Comparison of ENCODE assay signal across 18 cellular contexts in the genomic region with DNA sequence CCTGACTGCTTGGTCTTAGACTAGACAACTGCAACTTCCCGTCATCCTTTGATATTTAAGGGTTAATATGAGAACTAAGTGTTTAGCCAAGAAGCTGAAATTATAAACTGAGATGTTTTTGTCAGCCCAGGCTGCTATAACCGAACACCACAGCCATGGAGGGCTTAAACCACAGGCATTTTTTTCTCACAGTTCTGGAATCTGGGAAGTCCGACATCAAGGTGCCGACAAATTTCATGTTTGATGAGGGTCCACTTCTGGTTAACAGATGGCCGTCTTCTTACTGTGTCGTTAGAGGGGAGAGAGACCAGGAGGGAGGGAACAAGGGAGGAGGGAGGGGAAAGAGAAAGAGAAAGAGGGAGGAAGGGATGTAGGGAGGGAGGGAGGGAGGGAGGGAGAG. TPM values are rescaled to one million over a fixed set of nuclear protein-coding genes. Genes with fewer than 3 reads are reported as not detected.
DNase-seq lines count a peak whose midpoint lies in the region; ATAC-seq and TF ChIP-seq lines count a peak whose summit lies in the region.
"Had no signal": no experiment of that assay in that cellular context is flagged by ENCODE, and none has a peak within 500 bp of the region (broad histone marks: within the 10 kb centered on the region; RNA-seq: fewer than 3 reads in every experiment).

No MANE protein-coding gene starts in this region.

- ATAC-seq in GM19397 (IDR thresholded peaks at IDR 0.05; ENCODE audit: unreplicated experiment) = no peak
- ATAC-seq in GM21619 (IDR thresholded peaks at IDR 0.05; ENCODE audit: unreplicated experiment) = no peak
- ATAC-seq: activated T-cell treated with anti-CD3 and anti-CD28 coated beads, Interleukin-2, amount 50 U/mL, for 72 hours; natural killer cell treated with Interleukin-12 subunit alpha and Interleukin-12 subunit beta and Interleukin-15 and Interleukin-18, amount 100 ng/mL, for 72 hours; PC-3; psoas muscle had no signal

- no peak overlapping the region for H3K27ac ChIP-seq in AG04450 (ENCODE audit: low read depth, low read length)
- H3K27ac ChIP-seq: psoas muscle had no signal

- no peaks in the 10 kb centered on the region for H3K9me3 Mint-ChIP-seq in Caco-2 (ENCODE audit: unreplicated experiment)
- H3K9me3 Mint-ChIP-seq: activated T-cell treated with anti-CD3 and anti-CD28 coated beads, Interleukin-2, amount 50 U/mL, for 72 hours; natural killer cell treated with Interleukin-12 subunit alpha and Interleukin-12 subunit beta and Interleukin-15 and Interleukin-18, amount 100 ng/mL, for 72 hours; stimulated activated naive CD8-positive, alpha-beta T cell treated with anti-CD3 and anti-CD28 coated beads, Interleukin-15, Interleukin-2, amounts not matched to agents 100 ng/mL and 50 ng/mL, for 24 hours had no signal

- no peaks in the 10 kb centered on the region for H3K36me3 Mint-ChIP-seq in Caco-2 (ENCODE audit: insufficient read depth, unreplicated experiment)
- H3K36me3 Mint-ChIP-seq: natural killer cell treated with Interleukin-12 subunit alpha and Interleukin-12 subunit beta and Interleukin-15 and Interleukin-18, amount 100 ng/mL, for 72 hours had no signal

- CTCF ChIA-PET in AG04450 (lab: Charles Lee) (interaction anchor here (1.0 to 1.6 kb wide), 2 partner anchors 65 to 292 kb away, joined by 4 read pairs; no protein-coding TSS in a partner anchor), Caco-2 (lab: Charles Lee) (no interaction called here)

- no peak overlapping the region for H3K4me3 Mint-ChIP-seq in Caco-2 (ENCODE audit: unreplicated experiment)
- H3K4me3 Mint-ChIP-seq: activated T-cell treated with anti-CD3 and anti-CD28 coated beads, Interleukin-2, amount 50 U/mL, for 72 hours; H9; natural killer cell treated with Interleukin-12 subunit alpha and Interleukin-12 subunit beta and Interleukin-15 and Interleukin-18, amount 100 ng/mL, for 72 hours; stimulated activated naive CD8-positive, alpha-beta T cell treated with anti-CD3 and anti-CD28 coated beads, Interleukin-15, Interleukin-2, amounts not matched to agents 100 ng/mL and 50 ng/mL, for 24 hours had no signal

- H3K4me3 ChIP-seq in AG04450 (ENCODE audit: low read depth, low read length) (peak overlapping the region; percentile 25), astrocyte of the cerebellum (ENCODE audit: low read depth, low read length) (no peak overlapping the region), Caco-2 (ENCODE audit: low read depth, low read length) (no peak overlapping the region)
- H3K4me3 ChIP-seq: psoas muscle had no signal

- DNase-seq in AG04450 (ENCODE audit: low read depth, low spot score) (peak; percentile 18), HCEC 1CT (peak; percentile 38), astrocyte of the cerebellum (ENCODE audit: low read depth) (peak; percentile 77), iris pigment epithelial cell (ENCODE audit: low read depth) (peak; percentile 51), Caco-2 (no peak)
- DNase-seq in activated CD4-positive, CD25-positive, alpha-beta regulatory T cell treated with anti-CD3 and anti-CD28 coated beads, Interleukin-2, amount 50 U/mL, for 72 hours = no peak
- DNase-seq: activated CD4-positive, alpha-beta T cell treated with anti-CD3 and anti-CD28 coated beads, Interleukin-2, amount 50 U/mL, for 4 hours; activated T-cell treated with anti-CD3 and anti-CD28 coated beads, Interleukin-2, amount 50 U/mL, for 72 hours; H9; mammary epithelial cell; PC-3; psoas muscle had no signal

- no peak overlapping the region for H3K27ac Mint-ChIP-seq in Caco-2 (ENCODE audit: unreplicated experiment)
- H3K27ac Mint-ChIP-seq: activated T-cell treated with anti-CD3 and anti-CD28 coated beads, Interleukin-2, amount 50 U/mL, for 72 hours; H9; natural killer cell treated with Interleukin-12 subunit alpha and Interleukin-12 subunit beta and Interleukin-15 and Interleukin-18, amount 100 ng/mL, for 72 hours; stimulated activated naive CD8-positive, alpha-beta T cell treated with anti-CD3 and anti-CD28 coated beads, Interleukin-15, Interleukin-2, amounts not matched to agents 100 ng/mL and 50 ng/mL, for 24 hours had no signal

- POLR2A ChIA-PET in AG04450 (lab: Yijun Ruan, JAX) = interaction anchor here (0.6 kb wide), 1 partner anchor 291 kb away, joined by 3 read pairs; no protein-coding TSS in a partner anchor
- POLR2A ChIA-PET in Caco-2 (lab: Charles Lee) = no interaction called here

- 0 out of 2 replicates have a peak, but pooled peaks cover 4% of the 10 kb centered on the region for H3K9me3 ChIP-seq in AG04450 (ENCODE audit: control insufficient read depth, insufficient read depth, low read length)
- H3K9me3 ChIP-seq in Caco-2 = no peaks in the 10 kb centered on the region

- no TSS peak for BruUV-seq in Caco-2 (replicated peaks; lab: Mats Ljungman, UMichigan)

- H3K4me1 ChIP-seq in Caco-2 = no peaks in the 10 kb centered on the region
- H3K4me1 ChIP-seq: psoas muscle had no signal

- peaks cover 32% of the 10 kb centered on the region for H3K27me3 ChIP-seq in AG04450 (ENCODE audit: control insufficient read depth, insufficient read depth, low read length)
- H3K27me3 ChIP-seq in Caco-2 (replicated peaks; ENCODE audit: control insufficient read depth, insufficient read depth, low read length) = no peaks in the 10 kb centered on the region

- in situ Hi-C loops in astrocyte of the cerebellum (cut with HindIII; ENCODE audit: low sequenced_read_pairs) = no loop called here

- intact Hi-C loops in Caco-2 (cut with micrococcal nuclease; ENCODE audit: unreplicated experiment) = no loop called here

- no peaks in the 10 kb centered on the region for H3K4me1 Mint-ChIP-seq in Caco-2 (ENCODE audit: low read depth, unreplicated experiment)

- no peak for TF ChIP-seq CTCF in AG04450 (IDR thresholded peaks at IDR 0.05; ENCODE audit: low read depth, low read length)
- no peak for TF ChIP-seq CTCF in astrocyte of the cerebellum (IDR thresholded peaks at IDR 0.05; ENCODE audit: low read depth, low read length, missing control alignments)
- no peak for TF ChIP-seq CTCF in Caco-2 (IDR thresholded peaks at IDR 0.05; ENCODE audit: insufficient read depth in 1 of 2, low read depth in 1 of 2, low read length in 1 of 2, severe bottlenecking in 1 of 2, unreplicated experiment in 1 of 2)

- no peaks in the 10 kb centered on the region for H3K27me3 Mint-ChIP-seq in Caco-2 (ENCODE audit: insufficient read depth, unreplicated experiment)
- H3K27me3 Mint-ChIP-seq: stimulated activated naive CD8-positive, alpha-beta T cell treated with anti-CD3 and anti-CD28 coated beads, Interleukin-15, Interleukin-2, amounts not matched to agents 100 ng/mL and 50 ng/mL, for 24 hours had no signal

- no peaks in the 10 kb centered on the region for H3K36me3 ChIP-seq in Caco-2 (ENCODE audit: control insufficient read depth, insufficient read depth, low read length)

RNA-seq across cellular contexts. Expression of gene CNDP2, which starts 6.5 kb away (rescaled TPM):
- polyA plus RNA-seq in AG04450 (2011; rRNA removed) = 74.1 and 74.2 TPM in 2 replicates
- polyA minus RNA-seq in AG04450 (2011; rRNA and poly(A)+ RNA removed) = 68.2 and 85.2 TPM in 2 replicates
- 95.1 and 113 TPM in 2 replicates for total RNA-seq in Caco-2 (2022)

RNA-seq across cellular contexts. Expression of gene DIPK1C, which starts 32.5 kb away (rescaled TPM):
- polyA plus RNA-seq in AG04450 (2011; rRNA removed) = not detected in 2 replicates
- not detected in 2 replicates for polyA minus RNA-seq in AG04450 (2011; rRNA and poly(A)+ RNA removed)
- not detected in 2 replicates for total RNA-seq in Caco-2 (2022)
- total RNA-seq: activated T-cell treated with anti-CD3 and anti-CD28 coated beads, Interleukin-2, amount 50 U/mL, for 72 hours; H9; HT-29; mammary epithelial cell; natural killer cell treated with Interleukin-12 subunit alpha and Interleukin-12 subunit beta and Interleukin-15 and Interleukin-18, amount 100 ng/mL, for 72 hours; NCI-H460; PC-3 had no signal
- polyA plus RNA-seq: mammary epithelial cell had no signal

RNA-seq across cellular contexts. Expression of gene CNDP1, which starts 44.7 kb away (rescaled TPM):
- polyA plus RNA-seq in AG04450 (2011; rRNA removed) = not detected in 2 replicates
- not detected in 2 replicates for polyA minus RNA-seq in AG04450 (2011; rRNA and poly(A)+ RNA removed)
- total RNA-seq in Caco-2 (2022) = 0.48 TPM in 1 of 2 replicates, not detected in the other
- total RNA-seq: H9, HT-29, NCI-H460, PC-3, psoas muscle had no signal
- polyA plus RNA-seq: mammary epithelial cell had no signal

Comparison
In these comparisons a context has a peak if more than half of its experiments do, and no peak if none do; other contexts are left out.
1. DNase-seq: peak in AG04450 (single experiment), HCEC 1CT (single experiment), astrocyte of the cerebellum (single experiment) and iris pigment epithelial cell (single experiment); none in activated CD4-positive, CD25-positive, alpha-beta regulatory T cell treated with anti-CD3 and anti-CD28 coated beads, Interleukin-2, amount 50 U/mL, for 72 hours (single experiment) and Caco-2 (0 of 2).